Comparison of ENCODE assay signal across 8 cellular contexts in genomic region chr14:69766984-69767368, GRCh38.
DNase-seq lines count a peak whose midpoint lies in the region; ATAC-seq, FAIRE-seq and TF ChIP-seq lines count a peak whose summit lies in the region.

Gene SRSF5 (plus strand): TSS chr14:69767142. CDS start chr14:69768157, 1,015 bp downstream.

- peak; percentile 73 for ATAC-seq in GM19035 (IDR thresholded peaks at IDR 0.05; ENCODE audit: unreplicated experiment)
- ATAC-seq in HG03354 (IDR thresholded peaks at IDR 0.05; ENCODE audit: poor library complexity, severe bottlenecking, unreplicated experiment): peak; percentile 79
- ATAC-seq in activated CD4-positive, CD25-positive, alpha-beta regulatory T cell treated with anti-CD3 and anti-CD28 coated beads, Interleukin-2, amount 50 U/mL, for 24 hours: peak; percentile 81 to 87

- peak; percentile 38 for FAIRE-seq in islet of Langerhans (lab: Jason Lieb, UNC)

- TF ChIP-seq CTCF in AG09319 (IDR thresholded peaks at IDR 0.05; ENCODE audit: low read depth, low read length): no peak; the same call in 1 of the 2 replicates

- peak; percentile 97 for DNase-seq in AG09319 (ENCODE audit: extremely low read depth, low read depth)
- peak; percentile 96 for DNase-seq in NCI-H446 treated with DMSO at 0.1 percent for 48 hours (lab: John Stamatoyannopoulos, UW)
- DNase-seq in cerebellar cortex (ENCODE audit: low spot score): peak; percentile 98
- peak; percentile 91 for DNase-seq in stimulated activated CD4-positive, alpha-beta T cell treated with anti-CD3 and anti-CD28 coated beads, Interleukin-12 subunit alpha, Interleukin-12 subunit beta, amount 100 ng/mL, for 4 hours

Comparison
In these comparisons a context has a peak if more than half of its experiments do, and no peak if none do; other contexts are left out.
1. Peak in every context shown above with its lines: DNase-seq and ATAC-seq.